Comparison of ENCODE assay signal across 25 cellular contexts in the genomic region with DNA sequence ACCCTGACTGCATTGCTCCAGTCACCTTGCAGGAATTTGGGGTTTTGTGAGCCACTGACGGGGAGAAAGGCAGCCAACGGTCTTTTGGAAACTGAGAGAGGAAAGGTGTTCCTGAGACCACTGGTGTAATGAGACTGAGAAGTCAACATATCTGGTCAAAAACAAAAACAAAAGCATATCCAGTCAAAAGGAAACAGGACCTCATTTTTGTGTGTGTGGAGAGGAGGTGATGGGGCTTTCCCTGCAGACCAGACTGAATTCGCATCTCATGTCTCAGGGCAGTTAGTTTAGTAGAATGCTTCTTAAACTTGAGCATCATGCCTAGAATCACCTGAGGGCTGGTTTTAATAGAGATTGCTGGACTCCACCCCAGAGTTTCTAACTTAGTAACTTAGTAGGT.
DNase-seq lines count a peak whose midpoint lies in the region; ATAC-seq and TF ChIP-seq lines count a peak whose summit lies in the region.
"Had no signal": no experiment of that assay in that cellular context is flagged by ENCODE, and none has a peak within 500 bp of the region (broad histone marks: within the 10 kb centered on the region; RNA-seq: fewer than 3 reads in every experiment).

No MANE protein-coding gene starts in this region.

- H3K27ac Mint-ChIP-seq in natural killer cell treated with Interleukin-12 subunit alpha and Interleukin-12 subunit beta and Interleukin-15 and Interleukin-18, amount 100 ng/mL, for 72 hours, result peak overlapping the region in 1 of 2 donors; percentile 66
- H3K27ac Mint-ChIP-seq: CD4-positive, alpha-beta memory T cell; GM23338 had no signal

- H3K4me1 Mint-ChIP-seq in natural killer cell treated with Interleukin-12 subunit alpha and Interleukin-12 subunit beta and Interleukin-15 and Interleukin-18, amount 100 ng/mL, for 72 hours (ENCODE audit: low read depth in 2 of 2), result peaks cover 7 to 23% of the 10 kb centered on the region in 2 donors
- H3K4me1 Mint-ChIP-seq: CD4-positive, alpha-beta memory T cell; GM23338 had no signal

- H3K36me3 Mint-ChIP-seq in natural killer cell treated with Interleukin-12 subunit alpha and Interleukin-12 subunit beta and Interleukin-15 and Interleukin-18, amount 100 ng/mL, for 72 hours, result peaks cover 15% of the 10 kb centered on the region

- H3K4me1 ChIP-seq in ascending aorta (peaks cover 0 to 2% of the 10 kb centered on the region in 2 donors), heart left ventricle (no peaks in the 10 kb centered on the region)
- H3K4me1 ChIP-seq: A549, HAP-1 had no signal

- peak; percentile 47 for DNase-seq in GM12865 (ENCODE audit: low read depth)
- DNase-seq in GM13977 (ENCODE audit: low spot score), result peak; percentile 36
- DNase-seq in natural killer cell treated with Interleukin-12 subunit alpha and Interleukin-12 subunit beta and Interleukin-15 and Interleukin-18, amount 100 ng/mL, for 72 hours (ENCODE audit: low spot score), result no peak
- DNase-seq in ascending aorta (ENCODE audit: low spot score in 2 of 2), result no peak
- no peak for DNase-seq in heart left ventricle
- no peak for DNase-seq in NCI-H146 (lab: John Stamatoyannopoulos, UW)
- no peak for DNase-seq in activated T-cell treated with anti-CD3 and anti-CD28 coated beads for 4 hours
- DNase-seq: C1 segment of cervical spinal cord; CD4-positive, alpha-beta memory T cell; COR-L47; DMS53; IMR-90; KG1; MG63; NCI-H1694; NCI-H2029 treated with DMSO at 0.1 percent for 48 hours; NCI-H446 treated with DMSO at 0.1 percent for 48 hours; NCI-H526 treated with DMSO at 0.1 percent for 48 hours; SHP77 treated with DMSO at 0.1 percent for 48 hours had no signal

- peaks cover 12% of the 10 kb centered on the region for H3K9me3 Mint-ChIP-seq in natural killer cell treated with Interleukin-12 subunit alpha and Interleukin-12 subunit beta and Interleukin-15 and Interleukin-18, amount 100 ng/mL, for 72 hours

- TF ChIP-seq CTCF in GM12865 (IDR thresholded peaks at IDR 0.05; ENCODE audit: insufficient read depth, low read depth, low read length, missing control alignments) (no peak), GM13977 (IDR thresholded peaks at IDR 0.05; ENCODE audit: extremely low read depth, insufficient read depth, missing control alignments) (no peak), ascending aorta (IDR thresholded peaks at IDR 0.05) (no peak), heart left ventricle (IDR thresholded peaks at IDR 0.05) (no peak)

- H3K36me3 ChIP-seq in ascending aorta, result no peaks in the 10 kb centered on the region
- no peaks in the 10 kb centered on the region for H3K36me3 ChIP-seq in heart left ventricle
- H3K36me3 ChIP-seq: HAP-1, MG63 had no signal

- TF ChIP-seq POLR2A in heart left ventricle (IDR thresholded peaks at IDR 0.05), result no peak

- whole genome bisulfite sequencing in heart left ventricle, 4 donors, result 86 to 90% (median 87%) methylated on average over 3 of the region's 3 CpGs

- no peak overlapping the region for H3K4me3 ChIP-seq in GM12865 (ENCODE audit: low read depth, low read length)
- no peak overlapping the region for H3K4me3 ChIP-seq in ascending aorta
- H3K4me3 ChIP-seq in heart left ventricle, result no peak overlapping the region
- H3K4me3 ChIP-seq: A549, GM23338, HAP-1, MG63, SK-N-MC had no signal

- in situ Hi-C loops in GM13977 (cut with MboI; ENCODE audit: low pct_unique_long_range_greater_than_20kb, low sequenced_read_pairs, unreplicated experiment), result no loop called here

- H3K27me3 Mint-ChIP-seq in natural killer cell treated with Interleukin-12 subunit alpha and Interleukin-12 subunit beta and Interleukin-15 and Interleukin-18, amount 100 ng/mL, for 72 hours, result peaks cover 18 to 25% of the 10 kb centered on the region in 2 donors

- H3K4me3 Mint-ChIP-seq in natural killer cell treated with Interleukin-12 subunit alpha and Interleukin-12 subunit beta and Interleukin-15 and Interleukin-18, amount 100 ng/mL, for 72 hours, result no peak overlapping the region
- H3K4me3 Mint-ChIP-seq: CD4-positive, alpha-beta memory T cell; GM23338 had no signal

- H3K9me3 ChIP-seq in ascending aorta, result peaks cover 11 to 24% of the 10 kb centered on the region in 2 donors
- H3K9me3 ChIP-seq in heart left ventricle, result peaks cover 0 to 31% (median 19%) of the 10 kb centered on the region in 12 donors

- intact Hi-C loops in ascending aorta (cut with DNase I) (no loop called here), heart left ventricle (cut with DNase I) (no loop called here)

- no peaks in the 10 kb centered on the region for H3K27me3 ChIP-seq in ascending aorta
- no peaks in the 10 kb centered on the region for H3K27me3 ChIP-seq in heart left ventricle
- H3K27me3 ChIP-seq: MG63 had no signal

- peak; percentile 60 for ATAC-seq in HG02610 (IDR thresholded peaks at IDR 0.05; ENCODE audit: unreplicated experiment)
- peak; percentile 75 to 83 for ATAC-seq in natural killer cell treated with Interleukin-12 subunit alpha and Interleukin-12 subunit beta and Interleukin-15 and Interleukin-18, amount 100 ng/mL, for 72 hours
- no peak for ATAC-seq in heart left ventricle
- ATAC-seq: A549, GM23338 had no signal

- H3K27ac ChIP-seq in ascending aorta, result no peak overlapping the region
- no peak overlapping the region for H3K27ac ChIP-seq in heart left ventricle
- H3K27ac ChIP-seq: A549, RWPE1, SK-N-MC had no signal

Comparison
In these comparisons a context has a peak if more than half of its experiments do, and no peak if none do; other contexts are left out.
1. DNase-seq: peak in GM12865 (single experiment) and GM13977 (single experiment); none in natural killer cell treated with Interleukin-12 subunit alpha and Interleukin-12 subunit beta and Interleukin-15 and Interleukin-18, amount 100 ng/mL, for 72 hours (single experiment), ascending aorta (0 of 2), heart left ventricle (0 of 5), NCI-H146 (single experiment) and activated T-cell treated with anti-CD3 and anti-CD28 coated beads for 4 hours (single experiment).
2. ATAC-seq: peak in HG02610 (single experiment) and natural killer cell treated with Interleukin-12 subunit alpha and Interleukin-12 subunit beta and Interleukin-15 and Interleukin-18, amount 100 ng/mL, for 72 hours (2 of 2); none in heart left ventricle (0 of 4).